Comparison of ENCODE assay signal across 12 cellular contexts in genomic region chr2:160022162-160022561, GRCh38. TPM values are rescaled to one million over a fixed set of nuclear protein-coding genes. Genes with fewer than 3 reads are reported as not detected.
DNase-seq lines count a peak whose midpoint lies in the region; ATAC-seq and TF ChIP-seq lines count a peak whose summit lies in the region.
"Had no signal": no experiment of that assay in that cellular context is flagged by ENCODE, and none has a peak within 500 bp of the region (broad histone marks: within the 10 kb centered on the region; RNA-seq: fewer than 3 reads in every experiment).

No MANE protein-coding gene starts in this region.

- H3K4me3 ChIP-seq in LNCaP clone FGC (ENCODE audit: low read depth, low read length) = no peak overlapping the region
- H3K4me3 ChIP-seq in choroid plexus epithelial cell (ENCODE audit: low read depth, low read length) = no peak overlapping the region
- no peak overlapping the region for H3K4me3 ChIP-seq in psoas muscle

- peak; percentile 29 for DNase-seq in activated CD4-positive, alpha-beta T cell treated with anti-CD3 and anti-CD28 coated beads, Interleukin-2, amount 10 ng/mL, durations not matched to agents 24 days and 14 days
- DNase-seq in activated CD4-positive, alpha-beta T cell treated with anti-CD3 and anti-CD28 coated beads, Interleukin-2, amount 10 ng/mL, durations not matched to agents 7 days and 5 days = no peak
- DNase-seq in LNCaP clone FGC (ENCODE audit: low read depth) (no peak), choroid plexus epithelial cell (ENCODE audit: low read depth) (no peak), psoas muscle (no peak), NCI-H2196 treated with DMSO at 0.1 percent for 48 hours (lab: John Stamatoyannopoulos, UW; ENCODE audit: unreplicated experiment) (no peak)
- DNase-seq: amniotic stem cell; CD4-positive, alpha-beta memory T cell; T-helper 1 cell had no signal

- no peak overlapping the region for H3K4me3 Mint-ChIP-seq in activated CD4-positive, alpha-beta T cell treated with anti-CD3 and anti-CD28 coated beads, Interleukin-2, amount 10 ng/mL, durations not matched to agents 24 days and 14 days
- H3K4me3 Mint-ChIP-seq in activated CD4-positive, alpha-beta T cell treated with anti-CD3 and anti-CD28 coated beads, Interleukin-2, amount 10 ng/mL, durations not matched to agents 7 days and 5 days = no peak overlapping the region
- H3K4me3 Mint-ChIP-seq: CD4-positive, alpha-beta memory T cell had no signal

- H3K36me3 Mint-ChIP-seq in activated CD4-positive, alpha-beta T cell treated with anti-CD3 and anti-CD28 coated beads, Interleukin-2, amount 10 ng/mL, durations not matched to agents 24 days and 14 days (ENCODE audit: low read depth) = no peaks in the 10 kb centered on the region
- H3K36me3 Mint-ChIP-seq in activated CD4-positive, alpha-beta T cell treated with anti-CD3 and anti-CD28 coated beads, Interleukin-2, amount 10 ng/mL, durations not matched to agents 7 days and 5 days (ENCODE audit: low read depth) = no peaks in the 10 kb centered on the region
- H3K36me3 Mint-ChIP-seq: CD4-positive, alpha-beta memory T cell had no signal

- CTCF ChIA-PET in activated CD4-positive, alpha-beta T cell treated with anti-CD3 and anti-CD28 coated beads, Interleukin-2, amount 10 ng/mL, durations not matched to agents 7 days and 5 days (lab: Charles Lee) = interaction anchor here (1.0 kb wide), 1 partner anchor 80 kb away, joined by 3 read pairs; no protein-coding TSS in a partner anchor

- POLR2A ChIA-PET in activated CD4-positive, alpha-beta T cell treated with anti-CD3 and anti-CD28 coated beads, Interleukin-2, amount 10 ng/mL, durations not matched to agents 7 days and 5 days (lab: Charles Lee) = no interaction called here

- peaks cover 0 to 4% of the 10 kb centered on the region in 2 donors for H3K36me3 ChIP-seq in psoas muscle (ENCODE audit: insufficient read depth in 1 of 2, low read depth in 1 of 2)

- ATAC-seq in psoas muscle (no peak), GM18867 (IDR thresholded peaks at IDR 0.05; ENCODE audit: unreplicated experiment) (no peak), GM18517 (IDR thresholded peaks at IDR 0.05; ENCODE audit: unreplicated experiment) (no peak)

- H3K27ac ChIP-seq in psoas muscle = no peak overlapping the region

- peaks cover 6% of the 10 kb centered on the region for H3K9me3 ChIP-seq in psoas muscle

- no peaks in the 10 kb centered on the region for H3K4me1 Mint-ChIP-seq in activated CD4-positive, alpha-beta T cell treated with anti-CD3 and anti-CD28 coated beads, Interleukin-2, amount 10 ng/mL, durations not matched to agents 24 days and 14 days
- no peaks in the 10 kb centered on the region for H3K4me1 Mint-ChIP-seq in activated CD4-positive, alpha-beta T cell treated with anti-CD3 and anti-CD28 coated beads, Interleukin-2, amount 10 ng/mL, durations not matched to agents 7 days and 5 days
- H3K4me1 Mint-ChIP-seq: CD4-positive, alpha-beta memory T cell had no signal

- 97 to 100% (median 100%) methylated on average over 1 of the region's 1 CpG for WGBS in psoas muscle, 3 donors

- no peaks in the 10 kb centered on the region for H3K27me3 ChIP-seq in psoas muscle (ENCODE audit: insufficient read depth in 3 of 3, low read length in 2 of 3)

- no peaks in the 10 kb centered on the region for H3K4me1 ChIP-seq in psoas muscle

- peaks cover 3% of the 10 kb centered on the region for H3K9me3 Mint-ChIP-seq in activated CD4-positive, alpha-beta T cell treated with anti-CD3 and anti-CD28 coated beads, Interleukin-2, amount 10 ng/mL, durations not matched to agents 24 days and 14 days
- H3K9me3 Mint-ChIP-seq in activated CD4-positive, alpha-beta T cell treated with anti-CD3 and anti-CD28 coated beads, Interleukin-2, amount 10 ng/mL, durations not matched to agents 7 days and 5 days = peaks cover 10% of the 10 kb centered on the region

- peak; percentile 41 for TF ChIP-seq CTCF in LNCaP clone FGC (IDR thresholded peaks at IDR 0.05; ENCODE audit: control insufficient read depth, extremely low read depth, insufficient read depth)
- peak; percentile 37 for TF ChIP-seq CTCF in choroid plexus epithelial cell (conservative IDR thresholded peaks at IDR 0.05; ENCODE audit: low read depth, low read length)
- peak; percentile 15 for TF ChIP-seq CTCF in psoas muscle (IDR thresholded peaks at IDR 0.05)

- intact Hi-C loops in activated CD4-positive, alpha-beta T cell treated with anti-CD3 and anti-CD28 coated beads, Interleukin-2, amount 10 ng/mL, durations not matched to agents 24 days and 14 days (cut with micrococcal nuclease) = no loop called here
- intact Hi-C loops in psoas muscle (cut with DNase I) = no loop called here

- no peak overlapping the region for H3K27ac Mint-ChIP-seq in activated CD4-positive, alpha-beta T cell treated with anti-CD3 and anti-CD28 coated beads, Interleukin-2, amount 10 ng/mL, durations not matched to agents 24 days and 14 days
- no peak overlapping the region for H3K27ac Mint-ChIP-seq in activated CD4-positive, alpha-beta T cell treated with anti-CD3 and anti-CD28 coated beads, Interleukin-2, amount 10 ng/mL, durations not matched to agents 7 days and 5 days
- H3K27ac Mint-ChIP-seq: CD4-positive, alpha-beta memory T cell had no signal

- H3K27me3 Mint-ChIP-seq in activated CD4-positive, alpha-beta T cell treated with anti-CD3 and anti-CD28 coated beads, Interleukin-2, amount 10 ng/mL, durations not matched to agents 24 days and 14 days = peaks cover 8% of the 10 kb centered on the region
- H3K27me3 Mint-ChIP-seq in activated CD4-positive, alpha-beta T cell treated with anti-CD3 and anti-CD28 coated beads, Interleukin-2, amount 10 ng/mL, durations not matched to agents 7 days and 5 days = peaks cover 7% of the 10 kb centered on the region

RNA-seq across cellular contexts. Expression of gene PLA2R1, which starts 40.3 kb away (rescaled TPM):
- not detected in 2 replicates for total RNA-seq in activated CD4-positive, alpha-beta T cell treated with anti-CD3 and anti-CD28 coated beads, Interleukin-2, amount 10 ng/mL, durations not matched to agents 24 days and 14 days
- total RNA-seq in activated CD4-positive, alpha-beta T cell treated with anti-CD3 and anti-CD28 coated beads, Interleukin-2, amount 10 ng/mL, durations not matched to agents 7 days and 5 days = not detected
- total RNA-seq in psoas muscle = under 1 TPM; 0.26 to 0.97 (median 0.61) TPM
- polyA plus RNA-seq in psoas muscle = under 1 TPM; 0.17 to 0.21 (median 0.20) TPM
- total RNA-seq: activated CD8-positive, alpha-beta memory T cell treated with anti-CD3 and anti-CD28 coated beads for 36 hours; CD4-positive, alpha-beta memory T cell had no signal
- polyA plus RNA-seq: CD4-positive, alpha-beta memory T cell had no signal
